ENCODE assay signal across 24 cellular contexts in genomic region chr7:92671502-92672169, GRCh38.
DNase-seq lines count a peak whose midpoint lies in the region; ATAC-seq and TF ChIP-seq lines count a peak whose summit lies in the region.
"Had no signal": no experiment of that assay in that cellular context is flagged by ENCODE, and none has a peak within 500 bp of the region (broad histone marks: within the 10 kb centered on the region; RNA-seq: fewer than 3 reads in every experiment).

No MANE protein-coding gene starts in this region.

- peaks cover 9% of the 10 kb centered on the region for H3K9me3 Mint-ChIP-seq in activated CD4-positive, alpha-beta T cell treated with anti-CD3 and anti-CD28 coated beads, Interleukin-2, amount 10 ng/mL, durations not matched to agents 24 days and 14 days
- no peaks in the 10 kb centered on the region for H3K9me3 Mint-ChIP-seq in activated CD4-positive, alpha-beta memory T cell treated with anti-CD3 and anti-CD28 coated beads for 36 hours
- H3K9me3 Mint-ChIP-seq: naive B cell had no signal

- peaks cover 50% of the 10 kb centered on the region for H3K4me1 Mint-ChIP-seq in activated CD4-positive, alpha-beta T cell treated with anti-CD3 and anti-CD28 coated beads, Interleukin-2, amount 10 ng/mL, durations not matched to agents 24 days and 14 days
- H3K4me1 Mint-ChIP-seq in activated CD4-positive, alpha-beta memory T cell treated with anti-CD3 and anti-CD28 coated beads for 36 hours (ENCODE audit: low read depth): peaks cover 51% of the 10 kb centered on the region

- DNase-seq in activated CD4-positive, alpha-beta T cell treated with anti-CD3 and anti-CD28 coated beads, Interleukin-2, amount 10 ng/mL, durations not matched to agents 24 days and 14 days: no peak
- no peak for DNase-seq in activated CD4-positive, alpha-beta T cell treated with anti-CD3 and anti-CD28 coated beads for 48 hours
- DNase-seq in activated CD4-positive, alpha-beta memory T cell treated with anti-CD3 and anti-CD28 coated beads for 36 hours: peak; percentile 22
- DNase-seq in epithelial cell of esophagus (ENCODE audit: low read depth): peak; percentile 67
- no peak for DNase-seq in dorsolateral prefrontal cortex
- DNase-seq: activated CD4-positive, alpha-beta T cell treated with anti-CD3 and anti-CD28 coated beads, Interleukin-2, amount 50 U/mL, for 48 hours; anterior cingulate cortex; Caco-2; central memory CD4-positive, alpha-beta T cell; head of caudate nucleus; left cardiac atrium; mesendoderm; naive B cell; NCI-H1048; NCI-H1930; NCI-H2227 treated with DMSO at 0.1 percent for 48 hours; NCI-H774; OCI-M1; SHP77 treated with DMSO at 0.1 percent for 48 hours had no signal

- H3K4me1 ChIP-seq in HEK293 (ENCODE audit: control insufficient read depth, insufficient read depth, low read length): no peaks in the 10 kb centered on the region
- H3K4me1 ChIP-seq: Caco-2, suprapubic skin had no signal

- H3K27ac Mint-ChIP-seq in activated CD4-positive, alpha-beta T cell treated with anti-CD3 and anti-CD28 coated beads, Interleukin-2, amount 10 ng/mL, durations not matched to agents 24 days and 14 days: peak overlapping the region; percentile 76
- H3K27ac Mint-ChIP-seq in activated CD4-positive, alpha-beta memory T cell treated with anti-CD3 and anti-CD28 coated beads for 36 hours: peak overlapping the region; percentile 63

- H3K27me3 Mint-ChIP-seq in activated CD4-positive, alpha-beta T cell treated with anti-CD3 and anti-CD28 coated beads, Interleukin-2, amount 10 ng/mL, durations not matched to agents 24 days and 14 days: no peaks in the 10 kb centered on the region
- no peaks in the 10 kb centered on the region for H3K27me3 Mint-ChIP-seq in activated CD4-positive, alpha-beta memory T cell treated with anti-CD3 and anti-CD28 coated beads for 36 hours
- H3K27me3 Mint-ChIP-seq: naive B cell had no signal

- ATAC-seq in HG02642 (IDR thresholded peaks at IDR 0.05; ENCODE audit: poor library complexity, unreplicated experiment) (no peak), HG02571 (IDR thresholded peaks at IDR 0.05; ENCODE audit: unreplicated experiment) (no peak)
- ATAC-seq: left cardiac atrium had no signal

- H3K27ac ChIP-seq in HEK293 (ENCODE audit: extremely low read depth, low read depth, low read length) (no peak overlapping the region), dorsolateral prefrontal cortex (no peak overlapping the region)
- H3K27ac ChIP-seq: KMS-11, suprapubic skin had no signal

- intact Hi-C loops in activated CD4-positive, alpha-beta T cell treated with anti-CD3 and anti-CD28 coated beads, Interleukin-2, amount 10 ng/mL, durations not matched to agents 24 days and 14 days (cut with micrococcal nuclease): no loop called here
- intact Hi-C loops in activated CD4-positive, alpha-beta memory T cell treated with anti-CD3 and anti-CD28 coated beads for 36 hours (cut with micrococcal nuclease): loop anchor here (1.0 kb wide), 2 partner anchors 11 to 23 kb away; no protein-coding TSS in a partner anchor
- intact Hi-C loops in dorsolateral prefrontal cortex (cut with DNase I): no loop called here

- no peaks in the 10 kb centered on the region for H3K9me3 ChIP-seq in HEK293 (ENCODE audit: control insufficient read depth, insufficient read depth, low read depth, low read length)
- H3K9me3 ChIP-seq: Caco-2, suprapubic skin had no signal

- TF ChIP-seq CTCF in HEK293 (tag by site-specific recombination; IDR thresholded peaks at IDR 0.05) (no peak), epithelial cell of esophagus (IDR thresholded peaks at IDR 0.05; ENCODE audit: insufficient read depth, low read depth, low read length, missing control alignments) (no peak), dorsolateral prefrontal cortex (IDR thresholded peaks at IDR 0.05 in 54 of 56, conservative IDR thresholded peaks at IDR 0.05 in 2 of 56; ENCODE audit: low read depth in 1 of 56, partially characterized antibody in 56 of 56) (no peak)

- H3K27me3 ChIP-seq in dorsolateral prefrontal cortex: no peaks in the 10 kb centered on the region
- H3K27me3 ChIP-seq: suprapubic skin had no signal

- H3K36me3 Mint-ChIP-seq in activated CD4-positive, alpha-beta T cell treated with anti-CD3 and anti-CD28 coated beads, Interleukin-2, amount 10 ng/mL, durations not matched to agents 24 days and 14 days (ENCODE audit: low read depth): peaks cover 68% of the 10 kb centered on the region
- H3K36me3 Mint-ChIP-seq in activated CD4-positive, alpha-beta memory T cell treated with anti-CD3 and anti-CD28 coated beads for 36 hours: peaks cover 37% of the 10 kb centered on the region

- H3K4me3 ChIP-seq in HEK293 (ENCODE audit: low read depth, low read length) (no peak overlapping the region), epithelial cell of esophagus (ENCODE audit: low read length) (no peak overlapping the region), dorsolateral prefrontal cortex (no peak overlapping the region)
- H3K4me3 ChIP-seq: suprapubic skin had no signal

- H3K4me3 Mint-ChIP-seq in activated CD4-positive, alpha-beta T cell treated with anti-CD3 and anti-CD28 coated beads, Interleukin-2, amount 10 ng/mL, durations not matched to agents 24 days and 14 days: peak overlapping the region; percentile 34
- H3K4me3 Mint-ChIP-seq in activated CD4-positive, alpha-beta memory T cell treated with anti-CD3 and anti-CD28 coated beads for 36 hours: peak overlapping the region; percentile 21
- H3K4me3 Mint-ChIP-seq: naive B cell had no signal

- POLR2A ChIA-PET in HEK293 (lab: Yijun Ruan, JAX): no interaction called here
- POLR2A ChIA-PET in activated CD4-positive, alpha-beta memory T cell treated with anti-CD3 and anti-CD28 coated beads for 36 hours (lab: Charles Lee): no interaction called here

- CTCF ChIA-PET in HEK293 (lab: Yijun Ruan, JAX): interaction anchor here (0.7 kb wide), 1 partner anchor 81 kb away, joined by 3 read pairs; no protein-coding TSS in a partner anchor
- CTCF ChIA-PET in activated CD4-positive, alpha-beta memory T cell treated with anti-CD3 and anti-CD28 coated beads for 36 hours (lab: Charles Lee): interaction anchor here (0.6 kb wide), 1 partner anchor 391 kb away, joined by 3 read pairs; no protein-coding TSS in a partner anchor

- peaks cover 0 to 6% of the 10 kb centered on the region in 2 experiments; a peak in 2 of 3 replicates for H3K36me3 ChIP-seq in HEK293 (ENCODE audit: control insufficient read depth in 2 of 2, insufficient read depth in 1 of 2, low read length in 2 of 2)

TF ChIP-seq in HEK293, 187 proteins besides CTCF, POLR2A, EP300 and RAD21:
- TF ChIP-seq ZNF140 (tag by site-specific recombination; IDR thresholded peaks at IDR 0.05) (0 out of 2 replicates have a peak, but pooled peaks have one; percentile 6), ZNF664 (tag by site-specific recombination; IDR thresholded peaks at IDR 0.05) (no peak)

Comparison
In these comparisons a context has a peak if more than half of its experiments do, and no peak if none do; other contexts are left out.
1. DNase-seq: peak in activated CD4-positive, alpha-beta memory T cell treated with anti-CD3 and anti-CD28 coated beads for 36 hours (single experiment) and epithelial cell of esophagus (single experiment); none in activated CD4-positive, alpha-beta T cell treated with anti-CD3 and anti-CD28 coated beads, Interleukin-2, amount 10 ng/mL, durations not matched to agents 24 days and 14 days (single experiment), activated CD4-positive, alpha-beta T cell treated with anti-CD3 and anti-CD28 coated beads for 48 hours (single experiment) and dorsolateral prefrontal cortex (0 of 10).